Comparison of ENCODE assay signal across 24 cellular contexts in the genomic region with DNA sequence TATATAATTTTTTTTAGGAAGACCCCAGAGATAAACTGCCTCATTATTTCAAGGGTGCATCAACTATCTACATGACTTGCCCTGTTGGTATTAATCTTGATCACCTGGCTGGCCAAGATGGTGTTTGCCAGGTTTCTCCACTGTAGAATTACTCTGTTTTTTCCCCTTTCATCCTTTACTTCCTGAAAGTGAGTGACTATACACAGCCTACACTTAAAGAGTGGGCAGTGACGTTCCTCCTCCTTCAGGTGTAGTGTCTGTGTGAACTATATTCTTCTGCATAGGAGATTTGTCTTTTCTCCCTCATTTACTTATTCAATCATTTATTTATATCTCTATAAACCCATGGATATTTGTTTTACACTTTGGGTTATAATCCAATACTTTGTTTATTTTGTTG.
"Had no signal": no experiment of that assay in that cellular context is flagged by ENCODE, and none has a peak within 500 bp of the region (broad histone marks: within the 10 kb centered on the region; RNA-seq: fewer than 3 reads in every experiment).

No MANE protein-coding gene starts in this region.

- H3K27ac Mint-ChIP-seq: memory B cell; natural killer cell treated with Interleukin-12 subunit alpha and Interleukin-12 subunit beta and Interleukin-15 and Interleukin-18, amount 100 ng/mL, for 72 hours; neural progenitor cell; stimulated activated naive B cell treated with anti-CD40 and anti-IgM and Interleukin-4, amounts not matched to agents 10 μg/mL and 1 μg/mL and 100 μg/mL, for 72 hours; stimulated activated naive CD8-positive, alpha-beta T cell treated with anti-CD3 and anti-CD28 coated beads, Interleukin-15, amount 100 ng/mL, for 72 hours had no signal

- H3K4me1 ChIP-seq: esophagus squamous epithelium, left ventricle myocardium inferior, lower lobe of right lung, neural progenitor cell, right atrium auricular region, testis, tibial nerve, upper lobe of right lung, vagina had no signal

- H3K27me3 ChIP-seq: hepatocyte, right atrium auricular region, sigmoid colon, testis, vagina had no signal

- H3K9me3 ChIP-seq: esophagus squamous epithelium, ovary, right atrium auricular region, sigmoid colon, testis, upper lobe of right lung, vagina had no signal

- H3K36me3 Mint-ChIP-seq: memory B cell; natural killer cell treated with Interleukin-12 subunit alpha and Interleukin-12 subunit beta and Interleukin-15 and Interleukin-18, amount 100 ng/mL, for 72 hours; neural progenitor cell; stimulated activated naive B cell treated with anti-CD40 and anti-IgM and Interleukin-4, amounts not matched to agents 10 μg/mL and 1 μg/mL and 100 μg/mL, for 72 hours had no signal

- H3K9me3 Mint-ChIP-seq: memory B cell; natural killer cell treated with Interleukin-12 subunit alpha and Interleukin-12 subunit beta and Interleukin-15 and Interleukin-18, amount 100 ng/mL, for 72 hours; neural progenitor cell; stimulated activated naive B cell treated with anti-CD40 and anti-IgM and Interleukin-4, amounts not matched to agents 10 μg/mL and 1 μg/mL and 100 μg/mL, for 72 hours; stimulated activated naive CD8-positive, alpha-beta T cell treated with anti-CD3 and anti-CD28 coated beads, Interleukin-15, amount 100 ng/mL, for 72 hours had no signal

- H3K36me3 ChIP-seq: esophagus squamous epithelium, left ventricle myocardium inferior, lower lobe of right lung, neural progenitor cell, ovary, right atrium auricular region, sigmoid colon, tibial nerve, upper lobe of right lung, vagina had no signal

- H3K4me3 ChIP-seq: esophagus squamous epithelium, hepatocyte, left ventricle myocardium inferior, lower lobe of right lung, neural progenitor cell, ovary, right atrium auricular region, sigmoid colon, skin epidermis, testis, tibial nerve, upper lobe of right lung, vagina had no signal

- ATAC-seq: left cardiac atrium; lower lobe of right lung; natural killer cell treated with Interleukin-12 subunit alpha and Interleukin-12 subunit beta and Interleukin-15 and Interleukin-18, amount 100 ng/mL, for 72 hours; stimulated activated naive B cell treated with anti-CD40 and anti-IgM and Interleukin-4, amounts not matched to agents 10 μg/mL and 1 μg/mL and 100 μg/mL, for 72 hours; stimulated activated naive CD8-positive, alpha-beta T cell treated with anti-CD3 and anti-CD28 coated beads, Interleukin-15, amount 100 ng/mL, for 72 hours; upper lobe of right lung had no signal

- H3K27ac ChIP-seq: esophagus squamous epithelium, hepatocyte, left ventricle myocardium inferior, lower lobe of right lung, neural progenitor cell, ovary, right atrium auricular region, sigmoid colon, skin epidermis, testis, tibial nerve, upper lobe of right lung, vagina had no signal

- DNase-seq: esophagus squamous epithelium; foreskin fibroblast; kidney; left cardiac atrium; left ventricle myocardium inferior; lower lobe of right lung; midbrain; nucleus accumbens; ovary; sigmoid colon; stimulated activated CD4-positive, alpha-beta T cell treated with anti-CD3 and anti-CD28 coated beads, Interleukin-2, amount 100 ng/mL, for 24 hours; stimulated activated CD4-positive, alpha-beta T cell treated with anti-CD3 and anti-CD28 coated beads, Interleukin-4, amount 100 ng/mL, for 4 hours; stimulated activated naive B cell treated with anti-CD40 and anti-IgM and Interleukin-4, amounts not matched to agents 10 μg/mL and 1 μg/mL and 100 μg/mL, for 72 hours; stimulated activated naive CD8-positive, alpha-beta T cell treated with anti-CD3 and anti-CD28 coated beads, Interleukin-15, amount 100 ng/mL, for 72 hours; testis; upper lobe of right lung had no signal
